Comparison of ENCODE assay signal across 1 cellular context in genomic region chr6:35729349-35729678, GRCh38.
TF ChIP-seq lines count a peak whose summit lies in the region.

No MANE protein-coding gene starts in this region.

TF ChIP-seq in IMR-90, 13 proteins besides CTCF, POLR2A, EP300 and RAD21 (continued from another document):
- TF ChIP-seq FOS (IDR thresholded peaks at IDR 0.05; ENCODE audit: low read depth, low read length) (no peak), NFE2L2 (IDR thresholded peaks at IDR 0.05; ENCODE audit: low read depth, low read length) (no peak), SMC3 (IDR thresholded peaks at IDR 0.05; ENCODE audit: low read depth, low read length) (no peak), CEBPB (IDR thresholded peaks at IDR 0.05; ENCODE audit: low read depth, low read length) (no peak), RCOR1 (IDR thresholded peaks at IDR 0.05; ENCODE audit: insufficient replicate concordance, low read length) (no peak)
TF ChIP-seq in IMR-90: peak in this region for 0.
